In genomic region chr20:25035924-25036323, GRCh38 we compare ENCODE assay signal across 11 cellular contexts. TPM values are rescaled to one million over a fixed set of nuclear protein-coding genes. Genes with fewer than 3 reads are reported as not detected.
DNase-seq lines count a peak whose midpoint lies in the region; ATAC-seq, FAIRE-seq and TF ChIP-seq lines count a peak whose summit lies in the region.
"Had no signal": no experiment of that assay in that cellular context is flagged by ENCODE, and none has a peak within 500 bp of the region (broad histone marks: within the 10 kb centered on the region; RNA-seq: fewer than 3 reads in every experiment).

No MANE protein-coding gene starts in this region.

- DNase-seq in activated CD4-positive, alpha-beta T cell treated with anti-CD3 and anti-CD28 coated beads, Interleukin-2, amount 10 ng/mL, durations not matched to agents 7 days and 5 days: peak; percentile 43
- no peak for DNase-seq in activated CD4-positive, alpha-beta T cell treated with anti-CD3 and anti-CD28 coated beads, Interleukin-2, amount 50 U/mL, for 4 hours
- peak; percentile 72 to 86 for DNase-seq in NCI-H526 (lab: John Stamatoyannopoulos, UW)
- no peak for DNase-seq in endothelial cell of umbilical vein (ENCODE audit: low read depth, low spot score)
- no peak for DNase-seq in substantia nigra (lab: John Stamatoyannopoulos, UW)
- DNase-seq in NCI-H748 (lab: John Stamatoyannopoulos, UW; ENCODE audit: unreplicated experiment): no peak
- DNase-seq: islet precursor cell had no signal

- H3K9me3 ChIP-seq in endothelial cell of umbilical vein (replicated peaks; ENCODE audit: control insufficient read depth, insufficient read depth, low read length): no peaks in the 10 kb centered on the region

- FAIRE-seq in endothelial cell of umbilical vein (lab: Jason Lieb, UNC): peak; percentile 43
- FAIRE-seq: A204.1, TTC549 had no signal

- H2AFZ ChIP-seq in endothelial cell of umbilical vein (ENCODE audit: low read depth, low read length): no peak overlapping the region

- H4K20me1 ChIP-seq in endothelial cell of umbilical vein (replicated peaks; ENCODE audit: control insufficient read depth, extremely low read depth, insufficient read depth, low read length): no peaks in the 10 kb centered on the region

- no peaks in the 10 kb centered on the region for H3K79me2 ChIP-seq in endothelial cell of umbilical vein (ENCODE audit: control insufficient read depth, insufficient read depth, low read length)

- H3K4me1 ChIP-seq in endothelial cell of umbilical vein (ENCODE audit: control insufficient read depth, extremely low read depth, insufficient read depth, low read length): peaks cover 12% of the 10 kb centered on the region

- H3K4me3 ChIP-seq in endothelial cell of umbilical vein (replicated peaks in 1 of 3; ENCODE audit: insufficient read depth in 1 of 3, low read depth in 1 of 3, low read length in 3 of 3): no peak overlapping the region

- peak overlapping the region; percentile 83 for H3K27ac Mint-ChIP-seq in activated CD4-positive, alpha-beta T cell treated with anti-CD3 and anti-CD28 coated beads, Interleukin-2, amount 10 ng/mL, durations not matched to agents 7 days and 5 days

- no peaks in the 10 kb centered on the region for H3K9me1 ChIP-seq in endothelial cell of umbilical vein (replicated peaks; ENCODE audit: control insufficient read depth, extremely low read depth, insufficient read depth, low read length)

- CTCF ChIA-PET in activated CD4-positive, alpha-beta T cell treated with anti-CD3 and anti-CD28 coated beads, Interleukin-2, amount 10 ng/mL, durations not matched to agents 7 days and 5 days (lab: Charles Lee): no interaction called here
- CTCF ChIA-PET in endothelial cell of umbilical vein (lab: Charles Lee): interaction anchor here (0.9 kb wide), 1 partner anchor 21 kb away, joined by 4 read pairs; no protein-coding TSS in a partner anchor

- TF ChIP-seq CTCF in endothelial cell of umbilical vein (IDR thresholded peaks at IDR 0.05; ENCODE audit: extremely low read depth in 1 of 2, insufficient read depth in 1 of 2, low read depth in 1 of 2, low read length in 2 of 2): no peak

- peaks cover 41% of the 10 kb centered on the region for H3K4me1 Mint-ChIP-seq in activated CD4-positive, alpha-beta T cell treated with anti-CD3 and anti-CD28 coated beads, Interleukin-2, amount 10 ng/mL, durations not matched to agents 7 days and 5 days

- intact Hi-C loops in endothelial cell of umbilical vein (cut with micrococcal nuclease): loop anchor here (1.0 to 2.0 kb wide), 2 partner anchors 21 to 41 kb away; no protein-coding TSS in a partner anchor

- ATAC-seq in HG03520 (IDR thresholded peaks at IDR 0.05; ENCODE audit: unreplicated experiment) (no peak), HG02840 (IDR thresholded peaks at IDR 0.05; ENCODE audit: low FRiP score, unreplicated experiment) (no peak)

- POLR2A ChIA-PET in activated CD4-positive, alpha-beta T cell treated with anti-CD3 and anti-CD28 coated beads, Interleukin-2, amount 10 ng/mL, durations not matched to agents 7 days and 5 days (lab: Charles Lee): interaction anchor here (0.6 kb wide), 1 partner anchor 22 kb away, joined by 3 read pairs; the partner anchor contains the start of gene ACSS1
- POLR2A ChIA-PET in endothelial cell of umbilical vein (lab: Charles Lee): no interaction called here

- no peak overlapping the region for H3K9ac ChIP-seq in endothelial cell of umbilical vein (replicated peaks; ENCODE audit: extremely low read depth, insufficient read depth, low read length)

- dilution Hi-C loops in endothelial cell of umbilical vein (cut with MboI; ENCODE audit: extremely low pct_ligation_motif_present, low sequenced_read_pairs): no loop called here

- no peak overlapping the region for H3K4me3 Mint-ChIP-seq in activated CD4-positive, alpha-beta T cell treated with anti-CD3 and anti-CD28 coated beads, Interleukin-2, amount 10 ng/mL, durations not matched to agents 7 days and 5 days

- H3K36me3 Mint-ChIP-seq in activated CD4-positive, alpha-beta T cell treated with anti-CD3 and anti-CD28 coated beads, Interleukin-2, amount 10 ng/mL, durations not matched to agents 7 days and 5 days (ENCODE audit: low read depth): peaks cover 1% of the 10 kb centered on the region

- no peak overlapping the region for H3K27ac ChIP-seq in endothelial cell of umbilical vein (ENCODE audit: insufficient read depth, low read depth, low read length)
- H3K27ac ChIP-seq in substantia nigra (ENCODE audit: low read depth, low read length, poor library complexity, severe bottlenecking): peak overlapping the region; percentile 80

- H3K36me3 ChIP-seq in endothelial cell of umbilical vein (ENCODE audit: control insufficient read depth in 2 of 2, extremely low read depth in 1 of 2, insufficient read depth in 2 of 2, low read length in 2 of 2): no peaks in the 10 kb centered on the region

- H3K27me3 ChIP-seq in endothelial cell of umbilical vein (ENCODE audit: control insufficient read depth in 2 of 2, insufficient read depth in 2 of 2, low read length in 2 of 2): no peaks in the 10 kb centered on the region

- H3K4me2 ChIP-seq in endothelial cell of umbilical vein (ENCODE audit: insufficient read depth, low read length): peak overlapping the region; percentile 13

- no peak for TF ChIP-seq POLR2A in endothelial cell of umbilical vein (IDR thresholded peaks at IDR 0.05; ENCODE audit: low read depth, low read length)

- no TSS peak for BruUV-seq in endothelial cell of umbilical vein (replicated peaks; lab: Mats Ljungman, UMichigan)

- no peaks in the 10 kb centered on the region for H3K27me3 Mint-ChIP-seq in activated CD4-positive, alpha-beta T cell treated with anti-CD3 and anti-CD28 coated beads, Interleukin-2, amount 10 ng/mL, durations not matched to agents 7 days and 5 days

- no peaks in the 10 kb centered on the region for H3K9me3 Mint-ChIP-seq in activated CD4-positive, alpha-beta T cell treated with anti-CD3 and anti-CD28 coated beads, Interleukin-2, amount 10 ng/mL, durations not matched to agents 7 days and 5 days

TF ChIP-seq in endothelial cell of umbilical vein, 7 proteins besides CTCF, POLR2A, EP300 and RAD21:
- TF ChIP-seq, protein P1, sequence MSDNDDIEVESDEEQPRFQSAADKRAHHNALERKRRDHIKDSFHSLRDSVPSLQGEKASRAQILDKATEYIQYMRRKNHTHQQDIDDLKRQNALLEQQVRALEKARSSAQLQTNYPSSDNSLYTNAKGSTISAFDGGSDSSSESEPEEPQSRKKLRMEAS (IDR thresholded peaks at IDR 0.05; ENCODE audit: insufficient read depth, insufficient read length): no peak
- TF ChIP-seq EZH2 (IDR thresholded peaks at IDR 0.05; ENCODE audit: borderline replicate concordance, low read depth, low read length, severe bottlenecking): no peak
- no peak for TF ChIP-seq POLR2AphosphoS5 (IDR thresholded peaks at IDR 0.05; ENCODE audit: insufficient read depth, low read depth, low read length)

RNA-seq across cellular contexts. Expression of gene ACSS1, which starts 22.0 kb away (rescaled TPM):
- total RNA-seq in activated CD4-positive, alpha-beta T cell treated with anti-CD3 and anti-CD28 coated beads, Interleukin-2, amount 10 ng/mL, durations not matched to agents 7 days and 5 days: 10 to 100 TPM; 41.1 to 54.1 TPM
- 8.0 and 17.9 TPM in 2 replicates for total RNA-seq in endothelial cell of umbilical vein
- polyA plus RNA-seq in endothelial cell of umbilical vein: 6.0 and 6.2 TPM in 2 replicates
- polyA plus RNA-seq in endothelial cell of umbilical vein (2011; cell fraction: cytosol; rRNA removed): 3.9 TPM in 2 replicates
- polyA plus RNA-seq in endothelial cell of umbilical vein (2011; cell fraction: nucleus; rRNA removed): 13.4 and 15.5 TPM in 2 replicates
- 3.7 and 4.0 TPM in 2 replicates for polyA plus RNA-seq in endothelial cell of umbilical vein (2012)
- 9.6 and 10.8 TPM in 2 replicates for polyA minus RNA-seq in endothelial cell of umbilical vein
- polyA minus RNA-seq in endothelial cell of umbilical vein (2011; cell fraction: cytosol; rRNA and poly(A)+ RNA removed): not detected
- 3.6 and 4.4 TPM in 2 replicates for polyA minus RNA-seq in endothelial cell of umbilical vein (2011; cell fraction: nucleus; rRNA and poly(A)+ RNA removed)

RNA-seq across cellular contexts. Expression of gene APMAP, which starts 43.4 kb away (rescaled TPM):
- total RNA-seq in activated CD4-positive, alpha-beta T cell treated with anti-CD3 and anti-CD28 coated beads, Interleukin-2, amount 10 ng/mL, durations not matched to agents 7 days and 5 days: 10 to 100 TPM; 38.7 to 41.3 TPM
- total RNA-seq in endothelial cell of umbilical vein: 105 and 110 TPM in 2 replicates
- 58.3 and 80.7 TPM in 2 replicates for polyA plus RNA-seq in endothelial cell of umbilical vein
- 74.1 and 81.8 TPM in 2 replicates for polyA plus RNA-seq in endothelial cell of umbilical vein (2011; cell fraction: cytosol; rRNA removed)
- polyA plus RNA-seq in endothelial cell of umbilical vein (2011; cell fraction: nucleus; rRNA removed): 43.5 and 53.7 TPM in 2 replicates
- polyA plus RNA-seq in endothelial cell of umbilical vein (2012): 159 and 177 TPM in 2 replicates
- polyA minus RNA-seq in endothelial cell of umbilical vein: 61.5 and 64.5 TPM in 2 replicates
- polyA minus RNA-seq in endothelial cell of umbilical vein (2011; cell fraction: cytosol; rRNA and poly(A)+ RNA removed): 9.1 TPM
- polyA minus RNA-seq in endothelial cell of umbilical vein (2011; cell fraction: nucleus; rRNA and poly(A)+ RNA removed): 13.5 and 13.8 TPM in 2 replicates

RNA-seq across cellular contexts. Expression of gene VSX1, which starts 46.0 kb away (rescaled TPM):
- not detected for total RNA-seq in activated CD4-positive, alpha-beta T cell treated with anti-CD3 and anti-CD28 coated beads, Interleukin-2, amount 10 ng/mL, durations not matched to agents 7 days and 5 days
- total RNA-seq in endothelial cell of umbilical vein: not detected in 2 replicates
- not detected in 2 replicates for polyA plus RNA-seq in endothelial cell of umbilical vein
- not detected in 2 replicates for polyA plus RNA-seq in endothelial cell of umbilical vein (2011; cell fraction: cytosol; rRNA removed)
- polyA plus RNA-seq in endothelial cell of umbilical vein (2011; cell fraction: nucleus; rRNA removed): not detected in 2 replicates
- polyA plus RNA-seq in endothelial cell of umbilical vein (2012): not detected in 2 replicates
- polyA minus RNA-seq in endothelial cell of umbilical vein: not detected in 2 replicates
- polyA minus RNA-seq in endothelial cell of umbilical vein (2011; cell fraction: cytosol; rRNA and poly(A)+ RNA removed): not detected
- not detected in 2 replicates for polyA minus RNA-seq in endothelial cell of umbilical vein (2011; cell fraction: nucleus; rRNA and poly(A)+ RNA removed)

Comparison
In these comparisons a context has a peak if more than half of its experiments do, and no peak if none do; other contexts are left out.
1. DNase-seq: peak in activated CD4-positive, alpha-beta T cell treated with anti-CD3 and anti-CD28 coated beads, Interleukin-2, amount 10 ng/mL, durations not matched to agents 7 days and 5 days (single experiment) and NCI-H526 (2 of 2); none in activated CD4-positive, alpha-beta T cell treated with anti-CD3 and anti-CD28 coated beads, Interleukin-2, amount 50 U/mL, for 4 hours (0 of 2), endothelial cell of umbilical vein (single experiment), substantia nigra (0 of 49) and NCI-H748 (single experiment).